20 cellular contexts compared by ENCODE assay signal in the genomic region with DNA sequence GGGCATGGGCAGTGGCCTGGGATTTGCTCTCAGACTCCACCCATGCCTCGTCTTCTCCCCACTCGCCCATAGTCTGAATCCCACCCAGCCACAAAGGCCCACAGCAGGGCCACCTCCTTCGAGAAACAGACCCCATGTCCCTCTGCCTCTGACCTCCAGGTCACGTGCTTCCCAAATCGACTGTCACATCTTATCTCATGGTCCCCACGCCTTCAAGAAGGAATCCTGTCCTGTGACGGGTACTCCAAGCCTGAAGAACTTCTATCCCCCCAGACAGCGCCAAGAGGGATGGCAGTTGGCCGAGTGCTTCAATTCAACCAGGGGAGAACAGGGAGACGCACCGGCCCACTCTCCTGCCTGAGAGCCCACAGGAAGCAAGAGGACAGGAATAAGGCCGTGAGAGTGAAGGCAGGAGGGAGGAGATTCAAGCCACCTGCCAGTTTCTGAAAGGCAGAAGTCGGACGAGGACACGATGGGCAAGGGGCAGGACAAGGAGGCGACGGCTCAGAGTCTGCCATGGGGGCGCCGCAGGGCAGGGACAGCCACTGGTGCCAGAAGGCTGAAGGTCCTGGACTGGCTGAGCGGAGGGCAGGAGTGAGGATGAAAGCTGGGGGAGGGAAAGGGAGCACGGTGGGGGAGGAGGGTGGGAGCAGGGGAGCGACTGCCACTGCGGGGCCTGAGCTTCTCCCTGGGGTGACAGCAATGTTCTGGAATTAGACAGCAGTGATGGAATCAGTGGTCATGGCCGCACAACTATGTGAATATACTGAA. TPM values are rescaled to one million over a fixed set of nuclear protein-coding genes. Genes with fewer than 3 reads are reported as not detected.
A peak's percentile ranks its signal among the peaks of the same experiment; 100 is the strongest.
DNase-seq lines count a peak whose midpoint lies in the region; FAIRE-seq and TF ChIP-seq lines count a peak whose summit lies in the region.
"Had no signal": no experiment of that assay in that cellular context is flagged by ENCODE, and none has a peak within 500 bp of the region (broad histone marks: within the 10 kb centered on the region; RNA-seq: fewer than 3 reads in every experiment).

No MANE protein-coding gene starts in this region.

- no peaks in the 10 kb centered on the region for H3K23me2 ChIP-seq in H1 (ENCODE audit: low read depth, low read length)

- no peak overlapping the region for H4K5ac ChIP-seq in H1 (ENCODE audit: insufficient read length, low read depth, low read length)

- no peak overlapping the region for H3K9ac ChIP-seq in H1 (replicated peaks in 1 of 4; ENCODE audit: extremely low read depth in 1 of 4, low read depth in 3 of 4, low read length in 3 of 4)

- H3K36me3 ChIP-seq in H1 (ENCODE audit: control insufficient read depth in 2 of 4, insufficient read depth in 4 of 4, low read length in 3 of 4) (peaks cover 3 to 22% (median 17%) of the 10 kb centered on the region in 4 experiments; a peak in 6 of 8 replicates), tibial nerve (peaks cover 0 to 53% (median 0%) of the 10 kb centered on the region in 3 donors)
- H3K36me3 ChIP-seq: transverse colon had no signal

- H3K79me1 ChIP-seq in H1 (ENCODE audit: low read depth, low read length), result peaks cover 22% of the 10 kb centered on the region

- H3K14ac ChIP-seq in H1 (ENCODE audit: insufficient read length), result no peak overlapping the region

- H4K91ac ChIP-seq in H1 (replicated peaks; ENCODE audit: insufficient read length, low read length), result no peak overlapping the region

- H4K20me1 ChIP-seq in H1 (replicated peaks in 1 of 2; ENCODE audit: control insufficient read depth in 1 of 2, insufficient read depth in 2 of 2, low read length in 2 of 2), result peaks cover 4 to 23% of the 10 kb centered on the region in 2 experiments

- no peak overlapping the region for H3K27ac Mint-ChIP-seq in activated naive CD4-positive, alpha-beta T cell treated with anti-CD3 and anti-CD28 coated beads, Interleukin-2, amount 50 U/mL, for 24 hours
- H3K27ac Mint-ChIP-seq in activated naive CD4-positive, alpha-beta T cell treated with anti-CD3 and anti-CD28 coated beads for 36 hours, result no peak overlapping the region
- H3K27ac Mint-ChIP-seq in nephron progenitor cell, result peak overlapping the region; percentile 99

- no peak overlapping the region for H4K8ac ChIP-seq in H1 (ENCODE audit: extremely low read depth, insufficient read depth, low read length)

- H3K36me3 Mint-ChIP-seq in activated naive CD4-positive, alpha-beta T cell treated with anti-CD3 and anti-CD28 coated beads, Interleukin-2, amount 50 U/mL, for 24 hours, result peaks cover 4% of the 10 kb centered on the region
- peaks cover 21% of the 10 kb centered on the region for H3K36me3 Mint-ChIP-seq in activated naive CD4-positive, alpha-beta T cell treated with anti-CD3 and anti-CD28 coated beads for 36 hours (ENCODE audit: low read depth)
- peaks cover 51% of the 10 kb centered on the region for H3K36me3 Mint-ChIP-seq in nephron progenitor cell (ENCODE audit: low read depth)

- FAIRE-seq in H1 (lab: Jason Lieb, UNC), result no peak
- FAIRE-seq: frontal cortex had no signal

- TF ChIP-seq EP300 in H1 (IDR thresholded peaks at IDR 0.05; ENCODE audit: borderline replicate concordance in 1 of 2, low read depth in 2 of 2, low read length in 2 of 2) (no peak), tibial nerve (IDR thresholded peaks at IDR 0.05) (no peak)

- H3K4ac ChIP-seq in H1 (replicated peaks; ENCODE audit: insufficient read length, low read depth, low read length), result peak overlapping the region; percentile 8

- H3K4me3 ChIP-seq in H1 (ENCODE audit: extremely low read depth in 1 of 4, insufficient read depth in 2 of 4, low read depth in 3 of 4, low read length in 4 of 4) (no peak overlapping the region), tibial nerve (no peak overlapping the region)
- H3K4me3 ChIP-seq: PC-9, spleen, transverse colon had no signal

- H3K4me1 Mint-ChIP-seq in activated naive CD4-positive, alpha-beta T cell treated with anti-CD3 and anti-CD28 coated beads, Interleukin-2, amount 50 U/mL, for 24 hours, result peaks cover 18% of the 10 kb centered on the region
- H3K4me1 Mint-ChIP-seq in activated naive CD4-positive, alpha-beta T cell treated with anti-CD3 and anti-CD28 coated beads for 36 hours (ENCODE audit: low read depth), result no peaks in the 10 kb centered on the region
- H3K4me1 Mint-ChIP-seq in nephron progenitor cell, result peaks cover 57% of the 10 kb centered on the region

- no peak overlapping the region for H2BK15ac ChIP-seq in H1 (ENCODE audit: low read length)

- DNase-seq in activated naive CD4-positive, alpha-beta T cell treated with anti-CD3 and anti-CD28 coated beads for 36 hours, result no peak
- DNase-seq in H1 (ENCODE audit: low read depth in 1 of 2, low spot score in 2 of 2) (no peak), nephron progenitor cell (no peak), tibial nerve (ENCODE audit: low spot score in 2 of 2) (no peak), NCI-H226 (no peak), NCI-H1048 (lab: John Stamatoyannopoulos, UW) (no peak)
- DNase-seq in effector CD8-positive, alpha-beta T cell (lab: John Stamatoyannopoulos, UW), result no peak
- DNase-seq: activated CD4-positive, alpha-beta T cell treated with anti-CD3 and anti-CD28 coated beads for 4 hours; activated CD8-positive, alpha-beta memory T cell treated with anti-CD3 and anti-CD28 coated beads, Interleukin-2, amount 50 U/mL, for 4 hours; CD4-positive, alpha-beta T cell; Kasumi-1; left ventricle myocardium superior; NCI-H1105 treated with DMSO at 0.1 percent for 48 hours; NCI-H774; PC-9; spleen; T1000; transverse colon had no signal

- H3K27me3 ChIP-seq in H1 (replicated peaks in 1 of 4; ENCODE audit: control insufficient read depth in 3 of 4, extremely low read depth in 1 of 4, insufficient read depth in 3 of 4, low read length in 3 of 4) (no peaks in the 10 kb centered on the region), tibial nerve (no peaks in the 10 kb centered on the region)
- H3K27me3 ChIP-seq: spleen, transverse colon had no signal

- H3K9me3 ChIP-seq in H1 (ENCODE audit: insufficient read depth in 2 of 2, low read depth in 1 of 2, low read length in 1 of 2) (no peaks in the 10 kb centered on the region), tibial nerve (no peaks in the 10 kb centered on the region)
- H3K9me3 ChIP-seq: spleen, transverse colon had no signal

- 84% methylated on average over 20 of the region's 24 CpGs; no CpG with 5 or more reads in 1 of the 2 experiments for WGBS in H1 (ENCODE audit: extremely low coverage in 1 of 2, insufficient coverage in 1 of 2, insufficient read length in 1 of 2, insufficient replicate concordance in 2 of 2, low coverage in 1 of 2, low lambda C conversion rate in 2 of 2, missing lambda C conversion rate in 1 of 2), 2 experiments
- WGBS in tibial nerve, 2 donors, result 53 to 60% methylated on average over 22 to 23 of the region's 24 CpGs

- no peak overlapping the region for H3K56ac ChIP-seq in H1 (replicated peaks; ENCODE audit: insufficient read length, low read depth, low read length)

- POLR2A ChIA-PET in H1 (lab: Charles Lee; ENCODE audit: partially characterized antibody), result interaction anchor here (0.8 to 1.3 kb wide), 2 partner anchors 12 to 161 kb away, joined by 3 read pairs; a partner anchor contains a TSS

- intact Hi-C loops in activated naive CD4-positive, alpha-beta T cell treated with anti-CD3 and anti-CD28 coated beads for 36 hours (cut with micrococcal nuclease), result no loop called here

- 0 out of 4 replicates have a peak overlapping the region, but pooled peaks of 1 of the 2 experiments have one; percentile 35 for H3K4me2 ChIP-seq in H1 (ENCODE audit: insufficient read depth in 1 of 2, low read depth in 2 of 2, low read length in 2 of 2)
- H3K4me2 ChIP-seq: PC-9 had no signal

- no peaks in the 10 kb centered on the region for H3K9me3 Mint-ChIP-seq in activated naive CD4-positive, alpha-beta T cell treated with anti-CD3 and anti-CD28 coated beads, Interleukin-2, amount 50 U/mL, for 24 hours
- H3K9me3 Mint-ChIP-seq in activated naive CD4-positive, alpha-beta T cell treated with anti-CD3 and anti-CD28 coated beads for 36 hours, result no peaks in the 10 kb centered on the region
- no peaks in the 10 kb centered on the region for H3K9me3 Mint-ChIP-seq in nephron progenitor cell
- H3K9me3 Mint-ChIP-seq: CD4-positive, alpha-beta T cell had no signal

- H3K18ac ChIP-seq in H1 (ENCODE audit: extremely low read depth, low read length), result no peak overlapping the region

- H2BK12ac ChIP-seq in H1 (ENCODE audit: low read depth, low read length), result no peak overlapping the region

- no peak overlapping the region for H2AK5ac ChIP-seq in H1 (ENCODE audit: low read depth, low read length)

- CTCF ChIA-PET in activated naive CD4-positive, alpha-beta T cell treated with anti-CD3 and anti-CD28 coated beads for 36 hours (lab: Charles Lee), result no interaction called here
- CTCF ChIA-PET in H1 (lab: Charles Lee; ENCODE audit: partially characterized antibody), result interaction anchor here (0.7 to 1.1 kb wide), 2 partner anchors 9 to 10 kb away, joined by 3 read pairs; no protein-coding TSS in a partner anchor

- no peak overlapping the region for H2BK5ac ChIP-seq in H1 (ENCODE audit: low read depth, low read length)

- H3K4me1 ChIP-seq in H1 (replicated peaks in 1 of 4; ENCODE audit: control insufficient read depth in 3 of 4, insufficient read depth in 4 of 4, low read length in 3 of 4) (no peaks in the 10 kb centered on the region; a peak in 4 of 7 replicates), tibial nerve (peaks cover 0 to 87% (median 24%) of the 10 kb centered on the region in 4 donors)

- H2AFZ ChIP-seq in H1 (ENCODE audit: low read length), result no peak overlapping the region
- H2AFZ ChIP-seq: PC-9 had no signal

- H2BK120ac ChIP-seq in H1 (replicated peaks; ENCODE audit: low read depth, low read length), result no peak overlapping the region

- H3K27ac ChIP-seq in H1 (ENCODE audit: low read depth, low read length) (no peak overlapping the region), tibial nerve (peak overlapping the region in 3 of 4 donors; percentile 23 to 49 (median 27))
- H3K27ac ChIP-seq: PC-9, spleen, transverse colon had no signal

- peak overlapping the region; percentile 55 for H3K4me3 Mint-ChIP-seq in activated naive CD4-positive, alpha-beta T cell treated with anti-CD3 and anti-CD28 coated beads, Interleukin-2, amount 50 U/mL, for 24 hours
- no peak overlapping the region for H3K4me3 Mint-ChIP-seq in activated naive CD4-positive, alpha-beta T cell treated with anti-CD3 and anti-CD28 coated beads for 36 hours
- H3K4me3 Mint-ChIP-seq in nephron progenitor cell, result peak overlapping the region; percentile 18
- H3K4me3 Mint-ChIP-seq: CD4-positive, alpha-beta T cell had no signal

- no peak overlapping the region for H2BK20ac ChIP-seq in H1 (ENCODE audit: low read length)

- no peak overlapping the region for H3K23ac ChIP-seq in H1 (ENCODE audit: insufficient read length)

- no peak for TF ChIP-seq RAD21 in H1 (IDR thresholded peaks at IDR 0.05 in 1 of 2, conservative IDR thresholded peaks at IDR 0.05 in 1 of 2; ENCODE audit: low read depth in 2 of 2, low read length in 2 of 2)

- TF ChIP-seq POLR2A in H1 (IDR thresholded peaks at IDR 0.05; ENCODE audit: control extremely low read depth in 1 of 2, low read depth in 2 of 2, low read length in 2 of 2) (no peak), tibial nerve (IDR thresholded peaks at IDR 0.05) (no peak)

- peaks cover 0 to 54% of the 10 kb centered on the region in 2 experiments; a peak in 2 of 4 replicates for H3K79me2 ChIP-seq in H1 (ENCODE audit: control insufficient read depth in 1 of 2, insufficient read depth in 2 of 2, low read length in 2 of 2)

- no peaks in the 10 kb centered on the region for H3K27me3 Mint-ChIP-seq in activated naive CD4-positive, alpha-beta T cell treated with anti-CD3 and anti-CD28 coated beads, Interleukin-2, amount 50 U/mL, for 24 hours
- H3K27me3 Mint-ChIP-seq in activated naive CD4-positive, alpha-beta T cell treated with anti-CD3 and anti-CD28 coated beads for 36 hours (ENCODE audit: low read depth), result no peaks in the 10 kb centered on the region
- H3K27me3 Mint-ChIP-seq in nephron progenitor cell (ENCODE audit: low read depth, poor library complexity), result no peaks in the 10 kb centered on the region
- H3K27me3 Mint-ChIP-seq: CD4-positive, alpha-beta T cell had no signal

- TF ChIP-seq CTCF in H1 (IDR thresholded peaks at IDR 0.05; ENCODE audit: control extremely low read depth in 1 of 3, insufficient read depth in 1 of 3, low read depth in 1 of 3, low read length in 3 of 3) (no peak), nephron progenitor cell (IDR thresholded peaks at IDR 0.05) (no peak), tibial nerve (IDR thresholded peaks at IDR 0.05) (no peak)

RNA-seq across cellular contexts. Expression of a gene that starts 16.3 kb away (rescaled TPM):
- total RNA-seq in activated naive CD4-positive, alpha-beta T cell treated with anti-CD3 and anti-CD28 coated beads for 36 hours, result 10 to 100 TPM; 30.6 to 31.3 TPM
- total RNA-seq in H1 (2021; fragmentation: NEBNext Ultra II Directional; extraction: Animal tissue kit (Norgen Biotek cat#: 25700)), result 42.4 and 45.1 TPM in 2 replicates
- 18.8 and 27.7 TPM in 2 replicates for polyA plus RNA-seq in H1 (2011; rRNA removed)
- polyA plus RNA-seq in H1 (2011; cell fraction: cytosol; rRNA removed), result 19.7 TPM
- polyA plus RNA-seq in H1 (2011; cell fraction: nucleus; rRNA removed), result 74.8 TPM
- 24.7 to 35.8 TPM (median 32.5 TPM) in 4 replicates for polyA plus RNA-seq in H1 (2012, experiment 1 of 2)
- polyA plus RNA-seq in H1 (2012, experiment 2 of 2), result 17.2 TPM
- 22.0 TPM for polyA plus RNA-seq in H1 (2013, experiment 1 of 2)
- polyA plus RNA-seq in H1 (2013, experiment 2 of 2), result 21.5 TPM
- 7.1 and 12.4 TPM in 2 replicates for polyA minus RNA-seq in H1 (2011; rRNA and poly(A)+ RNA removed)
- 42.9 TPM for polyA minus RNA-seq in H1 (2011; cell fraction: cytosol; rRNA and poly(A)+ RNA removed)
- polyA minus RNA-seq in H1 (2011; cell fraction: nucleus; rRNA and poly(A)+ RNA removed), result 13.2 TPM
- 10 to 100 TPM; 15.1 to 42.0 (median 19.9) TPM for total RNA-seq in tibial nerve
